Comparison of ENCODE assay signal across 31 cellular contexts in the genomic region with DNA sequence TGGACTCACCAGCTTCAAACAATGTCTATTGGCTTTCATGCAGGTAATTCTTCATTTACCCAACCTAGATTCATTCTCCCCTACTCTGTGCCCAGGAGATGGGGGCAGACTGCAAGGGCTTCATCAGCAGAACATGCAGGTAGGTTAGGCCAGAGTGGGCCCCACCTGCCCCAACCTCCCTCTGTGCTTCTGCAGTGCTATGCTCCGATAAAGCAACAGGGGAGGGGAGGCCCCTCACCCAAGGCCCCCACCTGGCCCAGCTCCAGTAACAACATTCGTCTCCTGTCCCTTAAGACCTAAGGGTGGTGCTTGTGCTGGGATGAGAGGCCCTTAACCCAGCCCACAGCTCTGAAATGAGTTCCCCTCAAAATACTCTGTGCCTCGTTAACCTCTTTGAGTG.
"Had no signal": no experiment of that assay in that cellular context is flagged by ENCODE, and none has a peak within 500 bp of the region (broad histone marks: within the 10 kb centered on the region; RNA-seq: fewer than 3 reads in every experiment).

No MANE protein-coding gene starts in this region.

- H3K4me1 Mint-ChIP-seq: activated naive CD4-positive, alpha-beta T cell treated with anti-CD3 and anti-CD28 coated beads, Interleukin-2, amount 10 ng/mL, durations not matched to agents 7 days and 5 days; activated naive CD8-positive, alpha-beta T cell treated with anti-CD3 and anti-CD28 coated beads, Interleukin-2, amount 10 ng/mL, durations not matched to agents 7 days and 5 days had no signal

- DNase-seq: activated B cell treated with CpG ODN at 0.5 μM for 24 hours; activated CD4-positive, alpha-beta T cell treated with anti-CD3 and anti-CD28 coated beads for 48 hours; activated CD4-positive, alpha-beta T cell treated with anti-CD3 and anti-CD28 coated beads, Interleukin-2, amount 50 U/mL, for 1 hour; activated CD4-positive, alpha-beta T cell treated with anti-CD3 and anti-CD28 coated beads, Interleukin-2, amount 50 U/mL, for 48 hours; activated CD8-positive, alpha-beta memory T cell treated with anti-CD3 and anti-CD28 coated beads, Interleukin-2, amount 50 U/mL, for 48 hours; activated gamma-delta T cell; activated naive CD4-positive, alpha-beta T cell; activated naive CD4-positive, alpha-beta T cell treated with anti-CD3 and anti-CD28 coated beads, Interleukin-2, amount 10 ng/mL, durations not matched to agents 7 days and 5 days; activated naive CD8-positive, alpha-beta T cell treated with anti-CD3 and anti-CD28 coated beads, Interleukin-2, amount 10 ng/mL, durations not matched to agents 7 days and 5 days; activated T-cell treated with anti-CD3 and anti-CD28 coated beads for 4 hours; activated T-cell treated with anti-CD3 and anti-CD28 coated beads, Interleukin-2, amount 50 U/mL, for 24 hours; activated T-cell treated with anti-CD3 and anti-CD28 coated beads, Interleukin-2, amount 50 U/mL, for 72 hours; central memory CD4-positive, alpha-beta T cell; cerebellar nuclear complex; colonic mucosa; dorsolateral prefrontal cortex; effector memory CD4-positive, alpha-beta T cell; esophagus squamous epithelium; head of caudate nucleus; T-helper 1 cell; T-helper 17 cell; T1000; WERI-Rb-1 had no signal

- H3K36me3 ChIP-seq: ascending aorta, breast epithelium, cardiac muscle cell, colonic mucosa, esophagus squamous epithelium, WERI-Rb-1 had no signal

- H3K4me3 Mint-ChIP-seq: activated B cell treated with CpG ODN at 0.5 μM for 24 hours; activated naive CD4-positive, alpha-beta T cell treated with anti-CD3 and anti-CD28 coated beads, Interleukin-2, amount 10 ng/mL, durations not matched to agents 7 days and 5 days; activated naive CD8-positive, alpha-beta T cell treated with anti-CD3 and anti-CD28 coated beads, Interleukin-2, amount 10 ng/mL, durations not matched to agents 7 days and 5 days; activated T-cell treated with anti-CD3 and anti-CD28 coated beads, Interleukin-2, amount 50 U/mL, for 24 hours; activated T-cell treated with anti-CD3 and anti-CD28 coated beads, Interleukin-2, amount 50 U/mL, for 72 hours; brain; dendritic cell treated with granulocyte-macrophage colony-stimulating factor and Interleukin-4, amounts not matched to agents 40 ng/mL and 50 ng/mL, for 4 days; T-helper 17 cell; T-helper 2 cell treated with Interferon-gamma antibody and Interleukin-4, amounts not matched to agents 5 μg/mL and 100 μg/mL, for 36 hours had no signal

- H3K27me3 Mint-ChIP-seq: activated B cell treated with CpG ODN at 0.5 μM for 24 hours, T-helper 17 cell had no signal

- H3K4me1 ChIP-seq: breast epithelium, colonic mucosa had no signal

- H3K4me3 ChIP-seq: ascending aorta, breast epithelium, cardiac muscle cell, colonic mucosa, dorsolateral prefrontal cortex, esophagus squamous epithelium had no signal

- ATAC-seq: activated CD4-positive, CD25-positive, alpha-beta regulatory T cell treated with anti-CD3 and anti-CD28 coated beads, Interleukin-2, amount 50 U/mL, for 24 hours; activated naive CD4-positive, alpha-beta T cell treated with anti-CD3 and anti-CD28 coated beads, Interleukin-2, amount 50 U/mL, for 72 hours; activated T-cell treated with anti-CD3 and anti-CD28 coated beads, Interleukin-2, amount 50 U/mL, for 72 hours; T-helper 17 cell had no signal

- H3K9me3 Mint-ChIP-seq: activated B cell treated with CpG ODN at 0.5 μM for 24 hours; activated naive CD4-positive, alpha-beta T cell treated with anti-CD3 and anti-CD28 coated beads, Interleukin-2, amount 10 ng/mL, durations not matched to agents 7 days and 5 days; activated naive CD4-positive, alpha-beta T cell treated with anti-CD3 and anti-CD28 coated beads, Interleukin-2, amount 50 U/mL, for 72 hours; activated naive CD8-positive, alpha-beta T cell treated with anti-CD3 and anti-CD28 coated beads, Interleukin-2, amount 10 ng/mL, durations not matched to agents 7 days and 5 days; activated T-cell treated with anti-CD3 and anti-CD28 coated beads, Interleukin-2, amount 50 U/mL, for 24 hours; activated T-cell treated with anti-CD3 and anti-CD28 coated beads, Interleukin-2, amount 50 U/mL, for 72 hours; T-helper 2 cell treated with Interferon-gamma antibody and Interleukin-4, amounts not matched to agents 5 μg/mL and 100 μg/mL, for 36 hours had no signal

- H3K9me3 ChIP-seq: ascending aorta, breast epithelium, colonic mucosa, esophagus squamous epithelium had no signal

- H3K27ac Mint-ChIP-seq: activated B cell treated with CpG ODN at 0.5 μM for 24 hours; activated naive CD4-positive, alpha-beta T cell treated with anti-CD3 and anti-CD28 coated beads, Interleukin-2, amount 10 ng/mL, durations not matched to agents 7 days and 5 days; activated naive CD4-positive, alpha-beta T cell treated with anti-CD3 and anti-CD28 coated beads, Interleukin-2, amount 50 U/mL, for 72 hours; activated naive CD8-positive, alpha-beta T cell treated with anti-CD3 and anti-CD28 coated beads, Interleukin-2, amount 10 ng/mL, durations not matched to agents 7 days and 5 days; activated T-cell treated with anti-CD3 and anti-CD28 coated beads, Interleukin-2, amount 50 U/mL, for 24 hours; activated T-cell treated with anti-CD3 and anti-CD28 coated beads, Interleukin-2, amount 50 U/mL, for 72 hours; brain; dendritic cell treated with granulocyte-macrophage colony-stimulating factor and Interleukin-4, amounts not matched to agents 40 ng/mL and 50 ng/mL, for 4 days; T-helper 17 cell; T-helper 2 cell treated with Interferon-gamma antibody and Interleukin-4, amounts not matched to agents 5 μg/mL and 100 μg/mL, for 36 hours had no signal

- H3K27ac ChIP-seq: ascending aorta, breast epithelium, cardiac muscle cell, colonic mucosa, dorsolateral prefrontal cortex, esophagus squamous epithelium, WERI-Rb-1 had no signal

- H3K27me3 ChIP-seq: ascending aorta, breast epithelium, cardiac muscle cell, colonic mucosa, dorsolateral prefrontal cortex, esophagus squamous epithelium had no signal

- H3K36me3 Mint-ChIP-seq: activated naive CD4-positive, alpha-beta T cell treated with anti-CD3 and anti-CD28 coated beads, Interleukin-2, amount 10 ng/mL, durations not matched to agents 7 days and 5 days; activated naive CD4-positive, alpha-beta T cell treated with anti-CD3 and anti-CD28 coated beads, Interleukin-2, amount 50 U/mL, for 72 hours; activated naive CD8-positive, alpha-beta T cell treated with anti-CD3 and anti-CD28 coated beads, Interleukin-2, amount 10 ng/mL, durations not matched to agents 7 days and 5 days; brain had no signal
